20 cellular contexts compared by ENCODE assay signal in genomic region chr10:29266641-29267040, GRCh38. TPM values are rescaled to one million over a fixed set of nuclear protein-coding genes. Genes with fewer than 3 reads are reported as not detected.
A peak's percentile ranks its signal among the peaks of the same experiment; 100 is the strongest.
DNase-seq lines count a peak whose midpoint lies in the region; TF ChIP-seq lines count a peak whose summit lies in the region.
"Had no signal": no experiment of that assay in that cellular context is flagged by ENCODE, and none has a peak within 500 bp of the region (broad histone marks: within the 10 kb centered on the region; RNA-seq: fewer than 3 reads in every experiment).

No MANE protein-coding gene starts in this region.

- POLR2A ChIA-PET in HEK293 (lab: Yijun Ruan, JAX): no interaction called here

- peak; percentile 55 for DNase-seq in AG09309 (ENCODE audit: low read depth)
- peak; percentile 81 for DNase-seq in brain pericyte (ENCODE audit: low read depth, low spot score)
- no peak for DNase-seq in NCI-H510A treated with DMSO at 0.1 percent for 48 hours (lab: John Stamatoyannopoulos, UW)
- no peak for DNase-seq in Calu3
- DNase-seq in SK-N-DZ (ENCODE audit: low spot score): no peak
- DNase-seq in cardiac septum (ENCODE audit: low spot score): no peak
- DNase-seq: activated CD4-positive, alpha-beta T cell treated with anti-CD3 and anti-CD28 coated beads for 1 hour; activated T-cell treated with anti-CD3 and anti-CD28 coated beads, Interleukin-2, amount 50 U/mL, for 24 hours; GF-D8; HFFc6; mucosa of descending colon; NCI-H187 treated with DMSO at 0.1 percent for 48 hours had no signal

- H3K27me3 ChIP-seq in liver (ENCODE audit: control insufficient read depth in 4 of 4, insufficient read depth in 4 of 4, low read length in 3 of 4): no peaks in the 10 kb centered on the region
- H3K27me3 ChIP-seq: BLaER1 treated with 17β-estradiol and CSF1 and Interleukin-3, amounts not matched to agents 10 nM and 100 nM; breast epithelium; hepatocyte had no signal

- H3K27ac Mint-ChIP-seq in Calu3 (ENCODE audit: unreplicated experiment): no peak overlapping the region
- H3K27ac Mint-ChIP-seq: activated T-cell treated with anti-CD3 and anti-CD28 coated beads, Interleukin-2, amount 50 U/mL, for 24 hours; HFFc6; IgD-negative memory B cell had no signal

- no peaks in the 10 kb centered on the region for H3K4me1 Mint-ChIP-seq in Calu3 (ENCODE audit: low read depth, unreplicated experiment)
- H3K4me1 Mint-ChIP-seq: IgD-negative memory B cell had no signal

- H3K4me3 ChIP-seq in AG09309 (ENCODE audit: control insufficient read depth, low read depth, low read length): no peak overlapping the region
- H3K4me3 ChIP-seq in HEK293 (ENCODE audit: low read depth, low read length): no peak overlapping the region
- no peak overlapping the region for H3K4me3 ChIP-seq in liver (ENCODE audit: low read depth in 1 of 3, low read length in 3 of 3)
- H3K4me3 ChIP-seq: BLaER1 treated with 17β-estradiol and CSF1 and Interleukin-3, amounts not matched to agents 10 nM and 100 nM; breast epithelium; hepatocyte; mucosa of descending colon had no signal

- H3K36me3 ChIP-seq in HEK293 (ENCODE audit: control insufficient read depth in 2 of 2, insufficient read depth in 1 of 2, low read length in 2 of 2): no peaks in the 10 kb centered on the region
- H3K36me3 ChIP-seq in liver (ENCODE audit: control insufficient read depth in 4 of 4, insufficient read depth in 3 of 4, low read depth in 1 of 4, low read length in 3 of 4): no peaks in the 10 kb centered on the region
- H3K36me3 ChIP-seq: BLaER1 treated with 17β-estradiol and CSF1 and Interleukin-3, amounts not matched to agents 10 nM and 100 nM; breast epithelium had no signal

- H3K27ac ChIP-seq in HEK293 (ENCODE audit: extremely low read depth, low read depth, low read length) (no peak overlapping the region), liver (ENCODE audit: low read depth in 1 of 2, low read length in 2 of 2) (peak overlapping the region in 1 of 2 donors; percentile 11)
- H3K27ac ChIP-seq: BLaER1 treated with 17β-estradiol and CSF1 and Interleukin-3, amounts not matched to agents 10 nM and 100 nM; breast epithelium; hepatocyte had no signal

- 33% methylated on average over 8 of the region's 8 CpGs for WGBS in liver

- no peak overlapping the region for H3K9ac ChIP-seq in liver (ENCODE audit: low read depth in 1 of 2, low read length in 2 of 2)
- H3K9ac ChIP-seq: BLaER1 treated with 17β-estradiol and CSF1 and Interleukin-3, amounts not matched to agents 10 nM and 100 nM had no signal

- no peaks in the 10 kb centered on the region for H3K36me3 Mint-ChIP-seq in Calu3 (ENCODE audit: insufficient read depth, unreplicated experiment)
- H3K36me3 Mint-ChIP-seq: IgD-negative memory B cell had no signal

- CTCF ChIA-PET in HEK293 (lab: Yijun Ruan, JAX) (interaction anchor here (0.5 kb wide), 1 partner anchor 246 kb away, joined by 3 read pairs; no protein-coding TSS in a partner anchor), Calu3 (lab: Charles Lee) (no interaction called here)

- H3K9me3 ChIP-seq in HEK293 (ENCODE audit: control insufficient read depth, insufficient read depth, low read depth, low read length) (no peaks in the 10 kb centered on the region), liver (ENCODE audit: control insufficient read depth in 4 of 4, low read length in 3 of 4) (no peaks in the 10 kb centered on the region)
- H3K9me3 ChIP-seq: breast epithelium, mucosa of descending colon had no signal

- peaks cover 2% of the 10 kb centered on the region for H3K9me3 Mint-ChIP-seq in Calu3 (ENCODE audit: low read depth, unreplicated experiment)
- H3K9me3 Mint-ChIP-seq: activated T-cell treated with anti-CD3 and anti-CD28 coated beads, Interleukin-2, amount 50 U/mL, for 24 hours; HFFc6 had no signal

- BruUV-seq in Calu3 (replicated peaks; lab: Mats Ljungman, UMichigan): no TSS peak

- no peak for TF ChIP-seq CTCF in AG09309 (IDR thresholded peaks at IDR 0.05; ENCODE audit: control insufficient read depth, insufficient read depth, low read depth, low read length, missing control alignments)
- TF ChIP-seq CTCF in HEK293 (tag by site-specific recombination; IDR thresholded peaks at IDR 0.05): no peak
- no peak for TF ChIP-seq CTCF in liver (IDR thresholded peaks at IDR 0.05; ENCODE audit: low read depth, low read length, missing input control)
- no peak for TF ChIP-seq CTCF in Calu3 (IDR thresholded peaks at IDR 0.05; ENCODE audit: unreplicated experiment)

- peak; percentile 36 to 41 for TF ChIP-seq RAD21 in liver (IDR thresholded peaks at IDR 0.05)

- no peaks in the 10 kb centered on the region for H3K4me1 ChIP-seq in HEK293 (ENCODE audit: control insufficient read depth, insufficient read depth, low read length)
- peaks cover 0 to 5% (median 2%) of the 10 kb centered on the region in 4 donors for H3K4me1 ChIP-seq in liver (ENCODE audit: control insufficient read depth in 4 of 4, insufficient read depth in 4 of 4, low read length in 3 of 4)
- H3K4me1 ChIP-seq: BLaER1 treated with 17β-estradiol and CSF1 and Interleukin-3, amounts not matched to agents 10 nM and 100 nM; breast epithelium had no signal

- H3K4me3 Mint-ChIP-seq in Calu3 (ENCODE audit: low read depth, unreplicated experiment): no peak overlapping the region
- H3K4me3 Mint-ChIP-seq: activated T-cell treated with anti-CD3 and anti-CD28 coated beads, Interleukin-2, amount 50 U/mL, for 24 hours; HFFc6; IgD-negative memory B cell had no signal

- intact Hi-C loops in Calu3 (cut with micrococcal nuclease; ENCODE audit: unreplicated experiment): no loop called here
- intact Hi-C loops in cardiac septum (cut with DNase I): no loop called here

- peaks cover 18% of the 10 kb centered on the region for H3K27me3 Mint-ChIP-seq in Calu3 (ENCODE audit: unreplicated experiment)

TF ChIP-seq in HEK293, 187 proteins besides CTCF, POLR2A, EP300 and RAD21:
- TF ChIP-seq ZBTB17 (tag by site-specific recombination; IDR thresholded peaks at IDR 0.05) (peak; percentile 37; the same call in 1 of the 2 replicates), ZNF10 (tag by site-specific recombination; IDR thresholded peaks at IDR 0.05) (no peak)

TF ChIP-seq in liver, 16 proteins besides CTCF, POLR2A, EP300 and RAD21 (continues in another document):
- peak; percentile 53 to 71 for TF ChIP-seq HNF4A (conservative IDR thresholded peaks at IDR 0.05)
- TF ChIP-seq JUND (IDR thresholded peaks at IDR 0.05): peak; percentile 58 to 69
- TF ChIP-seq TAF1 (conservative IDR thresholded peaks at IDR 0.05): no peak
- TF ChIP-seq FOXA2 (IDR thresholded peaks at IDR 0.05): no peak
- TF ChIP-seq EGR1 (IDR thresholded peaks at IDR 0.05; ENCODE audit: low read depth in 2 of 2): no peak
- TF ChIP-seq FOXA1 (IDR thresholded peaks at IDR 0.05): no peak
- TF ChIP-seq, protein P1, sequence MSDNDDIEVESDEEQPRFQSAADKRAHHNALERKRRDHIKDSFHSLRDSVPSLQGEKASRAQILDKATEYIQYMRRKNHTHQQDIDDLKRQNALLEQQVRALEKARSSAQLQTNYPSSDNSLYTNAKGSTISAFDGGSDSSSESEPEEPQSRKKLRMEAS (IDR thresholded peaks at IDR 0.05): peak; percentile 26
- TF ChIP-seq GABPA (IDR thresholded peaks at IDR 0.05 in 1 of 2, conservative IDR thresholded peaks at IDR 0.05 in 1 of 2): peak in 1 of 2 donors; percentile 23
- no peak for TF ChIP-seq HNF4G (IDR thresholded peaks at IDR 0.05)
- TF ChIP-seq NR2F2 (IDR thresholded peaks at IDR 0.05): no peak
- TF ChIP-seq, protein P2, sequence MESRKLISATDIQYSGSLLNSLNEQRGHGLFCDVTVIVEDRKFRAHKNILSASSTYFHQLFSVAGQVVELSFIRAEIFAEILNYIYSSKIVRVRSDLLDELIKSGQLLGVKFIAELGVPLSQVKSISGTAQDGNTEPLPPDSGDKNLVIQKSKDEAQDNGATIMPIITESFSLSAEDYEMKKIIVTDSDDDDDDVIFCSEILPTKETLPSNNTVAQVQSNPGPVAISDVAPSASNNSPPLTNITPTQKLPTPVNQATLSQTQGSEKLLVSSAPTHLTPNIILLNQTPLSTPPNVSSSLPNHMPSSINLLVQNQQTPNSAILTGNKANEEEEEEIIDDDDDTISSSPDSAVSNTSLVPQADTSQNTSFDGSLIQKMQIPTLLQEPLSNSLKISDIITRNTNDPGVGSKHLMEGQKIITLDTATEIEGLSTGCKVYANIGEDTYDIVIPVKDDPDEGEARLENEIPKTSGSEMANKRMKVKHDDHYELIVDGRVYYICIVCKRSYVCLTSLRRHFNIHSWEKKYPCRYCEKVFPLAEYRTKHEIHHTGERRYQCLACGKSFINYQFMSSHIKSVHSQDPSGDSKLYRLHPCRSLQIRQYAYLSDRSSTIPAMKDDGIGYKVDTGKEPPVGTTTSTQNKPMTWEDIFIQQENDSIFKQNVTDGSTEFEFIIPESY (IDR thresholded peaks at IDR 0.05): no peak
- TF ChIP-seq, protein P3, sequence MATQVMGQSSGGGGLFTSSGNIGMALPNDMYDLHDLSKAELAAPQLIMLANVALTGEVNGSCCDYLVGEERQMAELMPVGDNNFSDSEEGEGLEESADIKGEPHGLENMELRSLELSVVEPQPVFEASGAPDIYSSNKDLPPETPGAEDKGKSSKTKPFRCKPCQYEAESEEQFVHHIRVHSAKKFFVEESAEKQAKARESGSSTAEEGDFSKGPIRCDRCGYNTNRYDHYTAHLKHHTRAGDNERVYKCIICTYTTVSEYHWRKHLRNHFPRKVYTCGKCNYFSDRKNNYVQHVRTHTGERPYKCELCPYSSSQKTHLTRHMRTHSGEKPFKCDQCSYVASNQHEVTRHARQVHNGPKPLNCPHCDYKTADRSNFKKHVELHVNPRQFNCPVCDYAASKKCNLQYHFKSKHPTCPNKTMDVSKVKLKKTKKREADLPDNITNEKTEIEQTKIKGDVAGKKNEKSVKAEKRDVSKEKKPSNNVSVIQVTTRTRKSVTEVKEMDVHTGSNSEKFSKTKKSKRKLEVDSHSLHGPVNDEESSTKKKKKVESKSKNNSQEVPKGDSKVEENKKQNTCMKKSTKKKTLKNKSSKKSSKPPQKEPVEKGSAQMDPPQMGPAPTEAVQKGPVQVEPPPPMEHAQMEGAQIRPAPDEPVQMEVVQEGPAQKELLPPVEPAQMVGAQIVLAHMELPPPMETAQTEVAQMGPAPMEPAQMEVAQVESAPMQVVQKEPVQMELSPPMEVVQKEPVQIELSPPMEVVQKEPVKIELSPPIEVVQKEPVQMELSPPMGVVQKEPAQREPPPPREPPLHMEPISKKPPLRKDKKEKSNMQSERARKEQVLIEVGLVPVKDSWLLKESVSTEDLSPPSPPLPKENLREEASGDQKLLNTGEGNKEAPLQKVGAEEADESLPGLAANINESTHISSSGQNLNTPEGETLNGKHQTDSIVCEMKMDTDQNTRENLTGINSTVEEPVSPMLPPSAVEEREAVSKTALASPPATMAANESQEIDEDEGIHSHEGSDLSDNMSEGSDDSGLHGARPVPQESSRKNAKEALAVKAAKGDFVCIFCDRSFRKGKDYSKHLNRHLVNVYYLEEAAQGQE (IDR thresholded peaks at IDR 0.05): peak; percentile 34

RNA-seq across cellular contexts. Expression of gene LYZL1, which starts 22.2 kb away (rescaled TPM):
- total RNA-seq in liver (not detected), Calu3 (2022) (not detected in 2 replicates), cardiac septum (not detected)
- not detected for polyA plus RNA-seq in liver
- not detected in 2 replicates for polyA plus RNA-seq in SK-N-DZ (2014; cell fraction: cytosol; rRNA removed)
- polyA plus RNA-seq in SK-N-DZ (2014; cell fraction: nucleus; rRNA removed): not detected in 2 replicates
- total RNA-seq: breast epithelium, endothelial cell of umbilical vein, hepatocyte, HFFc6, mucosa of descending colon, renal cortical epithelial cell had no signal
- polyA plus RNA-seq: endothelial cell of umbilical vein, hepatocyte, IgD-negative memory B cell had no signal

Comparison
In these comparisons a context has a peak if more than half of its experiments do, and no peak if none do; other contexts are left out.
1. DNase-seq: peak in AG09309 (single experiment) and brain pericyte (single experiment); none in NCI-H510A treated with DMSO at 0.1 percent for 48 hours (single experiment), Calu3 (single experiment), SK-N-DZ (single experiment) and cardiac septum (single experiment).